17 cellular contexts compared by ENCODE assay signal in the genomic region with DNA sequence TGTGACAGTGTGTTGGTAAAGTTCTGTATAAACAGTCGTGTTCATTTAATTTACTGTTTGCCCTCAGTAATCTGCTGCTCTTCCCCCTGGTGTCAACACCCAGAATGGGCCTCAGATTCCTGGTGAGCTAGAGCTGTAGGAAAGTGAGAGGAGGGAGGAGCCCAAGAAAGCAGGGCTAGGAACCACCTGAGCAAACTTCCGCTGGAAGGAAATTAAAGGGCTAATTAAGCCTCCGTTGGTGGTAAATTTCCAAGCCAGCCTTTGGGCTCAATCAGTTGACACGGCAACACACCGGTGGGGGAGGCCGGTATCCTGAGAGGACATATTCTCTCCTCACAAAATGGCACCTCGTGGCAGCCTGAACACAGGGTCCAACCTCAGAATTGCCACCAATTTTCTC. TPM values are rescaled to one million over a fixed set of nuclear protein-coding genes. Genes with fewer than 3 reads are reported as not detected.
A peak's percentile ranks its signal among the peaks of the same experiment; 100 is the strongest.
DNase-seq lines count a peak whose midpoint lies in the region; ATAC-seq, FAIRE-seq and TF ChIP-seq lines count a peak whose summit lies in the region.
"Had no signal": no experiment of that assay in that cellular context is flagged by ENCODE, and none has a peak within 500 bp of the region (broad histone marks: within the 10 kb centered on the region; RNA-seq: fewer than 3 reads in every experiment).

No MANE protein-coding gene starts in this region.

- peaks cover 5% of the 10 kb centered on the region for H4K20me1 ChIP-seq in neural progenitor cell (ENCODE audit: low read depth)

- DNase-seq in DMS 273 (lab: John Stamatoyannopoulos, UW; ENCODE audit: unreplicated experiment) (peak; percentile 20), DMS 273 treated with DMSO at 0.1 percent for 48 hours (lab: John Stamatoyannopoulos, UW) (no peak), NCI-H1930 (lab: John Stamatoyannopoulos, UW) (peak; percentile 12 to 55), SK-N-MC (ENCODE audit: low read depth, low spot score) (no peak), neural progenitor cell (ENCODE audit: low spot score) (peak; percentile 32), heart right ventricle (no peak), midbrain (lab: John Stamatoyannopoulos, UW) (no peak), RCC 7860 (ENCODE audit: low spot score) (no peak)
- DNase-seq: activated CD4-positive, CD25-positive, alpha-beta regulatory T cell; activated naive CD4-positive, alpha-beta T cell; CD4-positive, alpha-beta memory T cell; NCI-H446 treated with DMSO at 0.1 percent for 48 hours; right cardiac atrium; RPMI8226; substantia nigra had no signal

- H3K9me3 ChIP-seq in SK-N-MC (ENCODE audit: low read depth, low read length) = no peaks in the 10 kb centered on the region
- no peaks in the 10 kb centered on the region for H3K9me3 ChIP-seq in neural progenitor cell (ENCODE audit: low read depth)
- H3K9me3 ChIP-seq in heart right ventricle = no peaks in the 10 kb centered on the region

- H3K36me3 Mint-ChIP-seq in neural progenitor cell = no peaks in the 10 kb centered on the region
- H3K36me3 Mint-ChIP-seq: CD4-positive, alpha-beta memory T cell had no signal

- H3K27ac ChIP-seq in SK-N-MC (peak overlapping the region; percentile 87), neural progenitor cell (peak overlapping the region; percentile 40), heart right ventricle (no peak overlapping the region)

- H3F3A ChIP-seq in neural progenitor cell (ENCODE audit: low read depth) = peaks cover 22% of the 10 kb centered on the region

- H3K4me2 ChIP-seq in neural progenitor cell = peak overlapping the region; percentile 61

- no peak overlapping the region for H2AFZ ChIP-seq in neural progenitor cell (replicated peaks)

- no peaks in the 10 kb centered on the region for H3K27me3 Mint-ChIP-seq in neural progenitor cell (ENCODE audit: insufficient read depth, low read depth)

- no peak for ATAC-seq in heart right ventricle
- ATAC-seq: right cardiac atrium had no signal

- no peak overlapping the region for H3K27ac Mint-ChIP-seq in neural progenitor cell
- H3K27ac Mint-ChIP-seq: CD4-positive, alpha-beta memory T cell; nephron had no signal

- peaks cover 44% of the 10 kb centered on the region for H3K4me1 Mint-ChIP-seq in neural progenitor cell
- H3K4me1 Mint-ChIP-seq: CD4-positive, alpha-beta memory T cell; nephron had no signal

- no peak overlapping the region for H3K9ac ChIP-seq in SK-N-MC (ENCODE audit: insufficient read length)
- H3K9ac ChIP-seq in neural progenitor cell = no peak overlapping the region

- H3K4me3 ChIP-seq in SK-N-MC (peak overlapping the region; percentile 57), neural progenitor cell (no peak overlapping the region), heart right ventricle (no peak overlapping the region)
- H3K4me3 ChIP-seq: lung had no signal

- H3K4me3 Mint-ChIP-seq in neural progenitor cell = no peak overlapping the region
- H3K4me3 Mint-ChIP-seq: CD4-positive, alpha-beta memory T cell; nephron had no signal

- no peak for TF ChIP-seq CTCF in neural progenitor cell (IDR thresholded peaks at IDR 0.05)
- TF ChIP-seq CTCF in heart right ventricle (IDR thresholded peaks at IDR 0.05) = no peak

- H3K4me1 ChIP-seq in neural progenitor cell = peaks cover 28% of the 10 kb centered on the region
- H3K4me1 ChIP-seq in heart right ventricle = no peaks in the 10 kb centered on the region

- H3K36me3 ChIP-seq in SK-N-MC (ENCODE audit: insufficient read depth, low read length) (no peaks in the 10 kb centered on the region), neural progenitor cell (no peaks in the 10 kb centered on the region), heart right ventricle (no peaks in the 10 kb centered on the region)

- H3K27me3 ChIP-seq in neural progenitor cell (no peaks in the 10 kb centered on the region), heart right ventricle (peaks cover 0 to 35% (median 21%) of the 10 kb centered on the region in 7 donors)

- H3K9me3 Mint-ChIP-seq in neural progenitor cell = no peaks in the 10 kb centered on the region
- H3K9me3 Mint-ChIP-seq: CD4-positive, alpha-beta memory T cell; nephron had no signal

- whole genome bisulfite sequencing in heart right ventricle, 2 donors = 51 to 59% methylated on average over 7 of the region's 7 CpGs

- FAIRE-seq in RCC 7860 (lab: Jason Lieb, UNC) = no peak

- no peaks in the 10 kb centered on the region for H3K79me2 ChIP-seq in neural progenitor cell (ENCODE audit: low read depth)

- intact Hi-C loops in heart right ventricle (cut with DNase I) = no loop called here

RNA-seq across cellular contexts. Expression of a gene that starts 32.9 kb away (rescaled TPM):
- total RNA-seq in neural progenitor cell (ENCODE audit: low replicate concordance) = 19.3 and 20.4 TPM in 2 replicates
- under 1 TPM in 1 of 10 donors, not detected in 9; 0.02 TPM for total RNA-seq in heart right ventricle
- under 1 TPM in 1 of 2 donors, not detected in 1; 0.01 TPM for polyA plus RNA-seq in heart right ventricle
- polyA plus RNA-seq: CD4-positive, alpha-beta memory T cell had no signal

Comparison
In these comparisons a context has a peak if more than half of its experiments do, and no peak if none do; other contexts are left out.
1. DNase-seq: peak in DMS 273 (single experiment), NCI-H1930 (2 of 2) and neural progenitor cell (single experiment); none in DMS 273 treated with DMSO at 0.1 percent for 48 hours (single experiment), SK-N-MC (single experiment), heart right ventricle (0 of 2), midbrain (single experiment) and RCC 7860 (single experiment).
2. H3K27ac ChIP-seq: peak in SK-N-MC (single experiment) and neural progenitor cell (single experiment); none in heart right ventricle (0 of 10).
3. RNA of a gene that starts 32.9 kb away (total RNA-seq): 19.3 to 20.4 TPM in neural progenitor cell; 0.02 TPM in heart right ventricle; every median in the first group is over 10 times any median in the second.